In genomic region chr4:43223820-43224219, GRCh38 we compare ENCODE assay signal across 1 cellular context.
TF ChIP-seq lines count a peak whose summit lies in the region.

No MANE protein-coding gene starts in this region.

TF ChIP-seq in HEK293T, 16 proteins besides CTCF, POLR2A, EP300 and RAD21 (continued from another document):
- TF ChIP-seq PKNOX1 (IDR thresholded peaks at IDR 0.05) (no peak), CTBP1 (IDR thresholded peaks at IDR 0.05; ENCODE audit: borderline replicate concordance) (no peak), ELF4 (IDR thresholded peaks at IDR 0.05) (no peak), BHLHE40 (IDR thresholded peaks at IDR 0.05; ENCODE audit: borderline replicate concordance) (no peak), HDGF (IDR thresholded peaks at IDR 0.05; ENCODE audit: borderline replicate concordance) (no peak), ARNT (IDR thresholded peaks at IDR 0.05) (no peak), FOXK2 (IDR thresholded peaks at IDR 0.05) (no peak)
